In genomic region chr11:9664276-9665171, GRCh38 we compare ENCODE assay signal across 1 cellular context.
TF ChIP-seq lines count a peak whose summit lies in the region.

No MANE protein-coding gene starts in this region.

TF ChIP-seq in HepG2, 621 proteins besides CTCF, POLR2A, EP300 and RAD21 (continued from another document):
- TF ChIP-seq, protein P1, sequence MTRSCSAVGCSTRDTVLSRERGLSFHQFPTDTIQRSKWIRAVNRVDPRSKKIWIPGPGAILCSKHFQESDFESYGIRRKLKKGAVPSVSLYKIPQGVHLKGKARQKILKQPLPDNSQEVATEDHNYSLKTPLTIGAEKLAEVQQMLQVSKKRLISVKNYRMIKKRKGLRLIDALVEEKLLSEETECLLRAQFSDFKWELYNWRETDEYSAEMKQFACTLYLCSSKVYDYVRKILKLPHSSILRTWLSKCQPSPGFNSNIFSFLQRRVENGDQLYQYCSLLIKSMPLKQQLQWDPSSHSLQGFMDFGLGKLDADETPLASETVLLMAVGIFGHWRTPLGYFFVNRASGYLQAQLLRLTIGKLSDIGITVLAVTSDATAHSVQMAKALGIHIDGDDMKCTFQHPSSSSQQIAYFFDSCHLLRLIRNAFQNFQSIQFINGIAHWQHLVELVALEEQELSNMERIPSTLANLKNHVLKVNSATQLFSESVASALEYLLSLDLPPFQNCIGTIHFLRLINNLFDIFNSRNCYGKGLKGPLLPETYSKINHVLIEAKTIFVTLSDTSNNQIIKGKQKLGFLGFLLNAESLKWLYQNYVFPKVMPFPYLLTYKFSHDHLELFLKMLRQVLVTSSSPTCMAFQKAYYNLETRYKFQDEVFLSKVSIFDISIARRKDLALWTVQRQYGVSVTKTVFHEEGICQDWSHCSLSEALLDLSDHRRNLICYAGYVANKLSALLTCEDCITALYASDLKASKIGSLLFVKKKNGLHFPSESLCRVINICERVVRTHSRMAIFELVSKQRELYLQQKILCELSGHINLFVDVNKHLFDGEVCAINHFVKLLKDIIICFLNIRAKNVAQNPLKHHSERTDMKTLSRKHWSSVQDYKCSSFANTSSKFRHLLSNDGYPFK (CRISPR knock-in tag; IDR thresholded peaks at IDR 0.05; ENCODE audit: borderline replicate concordance), result no peak
- TF ChIP-seq TCF7 (IDR thresholded peaks at IDR 0.05; ENCODE audit: low read depth) (no peak), ZNF549 (CRISPR knock-in tag; IDR thresholded peaks at IDR 0.05) (no peak), ZNF746 (CRISPR knock-in tag; IDR thresholded peaks at IDR 0.05) (0 out of 2 replicates have a peak, but pooled peaks have one; percentile 15), ZNF691 (CRISPR knock-in tag; IDR thresholded peaks at IDR 0.05; ENCODE audit: borderline replicate concordance, low read depth) (no peak), BCL3 (CRISPR knock-in tag; IDR thresholded peaks at IDR 0.05) (no peak), EZH2 (conservative IDR thresholded peaks at IDR 0.05; ENCODE audit: low read depth, low read length) (no peak)
